In genomic region chr4:86223472-86223871, GRCh38 we compare ENCODE assay signal across 8 cellular contexts.
DNase-seq lines count a peak whose midpoint lies in the region; ATAC-seq and TF ChIP-seq lines count a peak whose summit lies in the region.

No MANE protein-coding gene starts in this region.

- peaks cover 4% of the 10 kb centered on the region for H3K79me1 ChIP-seq in neuronal stem cell (ENCODE audit: low read depth, low read length)

- intact Hi-C loops in adrenal gland (cut with DNase I), result no loop called here

- peaks cover 0 to 17% of the 10 kb centered on the region in 2 donors for H3K4me1 ChIP-seq in adrenal gland (replicated peaks in 1 of 2)
- peaks cover 0 to 7% of the 10 kb centered on the region in 2 donors for H3K4me1 ChIP-seq in neuronal stem cell (ENCODE audit: control insufficient read depth in 2 of 2, insufficient read depth in 1 of 2, low read depth in 1 of 2, low read length in 2 of 2)

- no peak overlapping the region for H2AFZ ChIP-seq in neuronal stem cell (ENCODE audit: low read length)

- H3K18ac ChIP-seq in neuronal stem cell (ENCODE audit: low read length), result no peak overlapping the region

- no peak overlapping the region for H3K4me3 ChIP-seq in AG04450 (ENCODE audit: low read depth, low read length)
- H3K4me3 ChIP-seq in adrenal gland, result no peak overlapping the region
- no peak overlapping the region for H3K4me3 ChIP-seq in neuronal stem cell (ENCODE audit: low read length in 2 of 2)

- H3K4me2 ChIP-seq in neuronal stem cell (ENCODE audit: insufficient read depth, low read length, poor library complexity, severe bottlenecking), result no peak overlapping the region

- no peak overlapping the region for H4K91ac ChIP-seq in neuronal stem cell (ENCODE audit: low read depth, low read length, poor library complexity)

- CTCF ChIA-PET in AG04450 (lab: Charles Lee), result interaction anchor here (1.3 to 1.4 kb wide), 2 partner anchors 10 to 83 kb away, joined by 3 to 5 read pairs; no protein-coding TSS in a partner anchor

- TF ChIP-seq CTCF in AG04450 (IDR thresholded peaks at IDR 0.05; ENCODE audit: low read depth, low read length), result peak; percentile 60
- TF ChIP-seq CTCF in adrenal gland (IDR thresholded peaks at IDR 0.05), result peak in 5 of 6 experiments; percentile 20 to 38 (median 26)

- WGBS in adrenal gland, 4 donors, result 59 to 82% (median 79%) methylated on average over 3 of the region's 3 CpGs
- WGBS in neuronal stem cell (ENCODE audit: extremely low coverage in 2 of 2, insufficient read length in 2 of 2, insufficient replicate concordance in 1 of 2), 2 donors, result no CpG with 5 or more reads among the region's 3 CpGs

- H3K27me3 ChIP-seq in AG04450 (ENCODE audit: control insufficient read depth, insufficient read depth, low read length) (no peaks in the 10 kb centered on the region), adrenal gland (no peaks in the 10 kb centered on the region), neuronal stem cell (ENCODE audit: control insufficient read depth in 3 of 3, insufficient read depth in 3 of 3, low read depth in 1 of 3, low read length in 3 of 3) (no peaks in the 10 kb centered on the region)

- no peak overlapping the region for H2BK120ac ChIP-seq in neuronal stem cell (ENCODE audit: low read depth, low read length)

- ATAC-seq in GM18909 (IDR thresholded peaks at IDR 0.05; ENCODE audit: poor library complexity, unreplicated experiment) (peak; percentile 88), HG03432 (IDR thresholded peaks at IDR 0.05; ENCODE audit: unreplicated experiment) (peak; percentile 84)

- H2BK5ac ChIP-seq in neuronal stem cell (ENCODE audit: low read length), result no peak overlapping the region

- H3K27ac ChIP-seq in AG04450 (ENCODE audit: low read depth, low read length) (no peak overlapping the region), adrenal gland (no peak overlapping the region), neuronal stem cell (replicated peaks; ENCODE audit: low read length) (peak overlapping the region; percentile 13)

- no peak overlapping the region for H2AK5ac ChIP-seq in neuronal stem cell (ENCODE audit: low read depth, low read length)

- TF ChIP-seq POLR2A in adrenal gland (IDR thresholded peaks at IDR 0.05), result no peak

- no peak overlapping the region for H3K23ac ChIP-seq in neuronal stem cell (ENCODE audit: low read depth, low read length, poor library complexity)

- POLR2A ChIA-PET in AG04450 (lab: Yijun Ruan, JAX), result no interaction called here

- no peaks in the 10 kb centered on the region for H3K9me3 ChIP-seq in AG04450 (ENCODE audit: control insufficient read depth, insufficient read depth, low read length)
- H3K9me3 ChIP-seq in adrenal gland (replicated peaks in 1 of 3), result no peaks in the 10 kb centered on the region
- H3K9me3 ChIP-seq in neuronal stem cell (replicated peaks in 1 of 2; ENCODE audit: control insufficient read depth in 2 of 2, insufficient read depth in 1 of 2, low read depth in 1 of 2, low read length in 2 of 2), result peaks cover 5 to 22% of the 10 kb centered on the region in 2 donors

- H3K9ac ChIP-seq in neuronal stem cell (ENCODE audit: low read depth, low read length, poor library complexity), result no peak overlapping the region

- peak; percentile 7 for DNase-seq in AG04450 (ENCODE audit: low read depth, low spot score)
- DNase-seq in adrenal gland, result peak in 1 of 7 donors; percentile 24
- DNase-seq in neuronal stem cell (ENCODE audit: low spot score), result no peak
- no peak for DNase-seq in stimulated activated CD4-positive, alpha-beta T cell treated with anti-CD3 and anti-CD28 coated beads, Interleukin-4, amount 100 ng/mL, for 1 hour
- DNase-seq in activated CD4-positive, alpha-beta T cell treated with anti-CD3 and anti-CD28 coated beads for 4 hours, result no peak
- no peak for DNase-seq in stimulated activated CD8-positive, alpha-beta memory T cell treated with anti-CD3 and anti-CD28 coated beads, Interleukin-4, amount 100 ng/mL, for 48 hours

- H3K36me3 ChIP-seq in adrenal gland (replicated peaks in 1 of 2) (no peaks in the 10 kb centered on the region), neuronal stem cell (replicated peaks in 1 of 2; ENCODE audit: control insufficient read depth in 2 of 2, insufficient read depth in 2 of 2, low read length in 2 of 2) (peaks cover 5 to 27% of the 10 kb centered on the region in 2 donors)

- no peak overlapping the region for H3K14ac ChIP-seq in neuronal stem cell (ENCODE audit: low read length)

- no peak overlapping the region for H2BK15ac ChIP-seq in neuronal stem cell (ENCODE audit: low read length)

- no peak overlapping the region for H2BK12ac ChIP-seq in neuronal stem cell (ENCODE audit: low read length)

- no peak overlapping the region for H3K4ac ChIP-seq in neuronal stem cell (ENCODE audit: low read length)

- H4K8ac ChIP-seq in neuronal stem cell (ENCODE audit: low read depth, low read length), result no peak overlapping the region
